8 cellular contexts compared by ENCODE assay signal in genomic region chr2:52570716-52571115, GRCh38.
"Had no signal": no experiment of that assay in that cellular context is flagged by ENCODE, and none has a peak within 500 bp of the region (broad histone marks: within the 10 kb centered on the region; RNA-seq: fewer than 3 reads in every experiment).

No MANE protein-coding gene starts in this region.

- H3K27ac ChIP-seq: GM23248 had no signal

- H3K27ac Mint-ChIP-seq: HFFc6 had no signal

- ATAC-seq: HCT116, K562 had no signal

- H3K4me3 Mint-ChIP-seq: HFFc6 had no signal

- H2AFZ ChIP-seq: GM23248 had no signal

- H3K4me3 ChIP-seq: GM23248, HAP-1, K562 had no signal

- H3K9me3 ChIP-seq: HAP-1 had no signal

- DNase-seq: GM23248, GOT3, HFFc6, IMR-90, KG1 had no signal

- H3K4me1 ChIP-seq: HAP-1 had no signal

- H3K36me3 ChIP-seq: HAP-1 had no signal
